ENCODE assay signal across 8 cellular contexts in genomic region chr12:109999983-110000505, GRCh38. TPM values are rescaled to one million over a fixed set of nuclear protein-coding genes. Genes with fewer than 3 reads are reported as not detected.
DNase-seq lines count a peak whose midpoint lies in the region; ATAC-seq and TF ChIP-seq lines count a peak whose summit lies in the region.

No MANE protein-coding gene starts in this region.

- peak overlapping the region; percentile 91 for H3K27ac Mint-ChIP-seq in T-helper 1 cell treated with Interleukin-12 subunit alpha and Interleukin-12 subunit beta and Interleukin-4 antibody, amounts not matched to agents 30 μg/mL and 1 μg/mL, for 36 hours

- intact Hi-C loops in dorsolateral prefrontal cortex (cut with DNase I) = loop anchor here (5.0 to 10.0 kb wide), 3 partner anchors 37 to 285 kb away; partner anchors contain the start of genes TCHP (in 2 of the 2) and FAM222A (in 1 of the 2)

- ATAC-seq in GM21367 (IDR thresholded peaks at IDR 0.05; ENCODE audit: unreplicated experiment) = no peak

- peak overlapping the region; percentile 82 for H3K9ac ChIP-seq in mucosa of stomach (ENCODE audit: low read length)

- H3K9me3 ChIP-seq in mucosa of stomach (ENCODE audit: control insufficient read depth, low read length) = no peaks in the 10 kb centered on the region

- H3K4me3 Mint-ChIP-seq in T-helper 1 cell treated with Interleukin-12 subunit alpha and Interleukin-12 subunit beta and Interleukin-4 antibody, amounts not matched to agents 30 μg/mL and 1 μg/mL, for 36 hours = peak overlapping the region; percentile 98

- H3K36me3 Mint-ChIP-seq in T-helper 1 cell treated with Interleukin-12 subunit alpha and Interleukin-12 subunit beta and Interleukin-4 antibody, amounts not matched to agents 30 μg/mL and 1 μg/mL, for 36 hours (ENCODE audit: low read depth) = peaks cover 11% of the 10 kb centered on the region

- H3K27me3 Mint-ChIP-seq in T-helper 1 cell treated with Interleukin-12 subunit alpha and Interleukin-12 subunit beta and Interleukin-4 antibody, amounts not matched to agents 30 μg/mL and 1 μg/mL, for 36 hours (ENCODE audit: low read depth) = no peaks in the 10 kb centered on the region

- TF ChIP-seq CTCF in dorsolateral prefrontal cortex (IDR thresholded peaks at IDR 0.05 in 54 of 56, conservative IDR thresholded peaks at IDR 0.05 in 2 of 56; ENCODE audit: low read depth in 1 of 56, partially characterized antibody in 56 of 56) = no peak

- no peaks in the 10 kb centered on the region for H3K36me3 ChIP-seq in mucosa of stomach (ENCODE audit: control insufficient read depth, insufficient read depth, low read length)

- H3K4me1 ChIP-seq in mucosa of stomach (ENCODE audit: control insufficient read depth, insufficient read depth, low read length) = peaks cover 20% of the 10 kb centered on the region

- H3K4me3 ChIP-seq in dorsolateral prefrontal cortex (peak overlapping the region; percentile 70 to 99 (median 91)), mucosa of stomach (ENCODE audit: low read length) (peak overlapping the region; percentile 77)

- peaks cover 42% of the 10 kb centered on the region for H3K4me1 Mint-ChIP-seq in T-helper 1 cell treated with Interleukin-12 subunit alpha and Interleukin-12 subunit beta and Interleukin-4 antibody, amounts not matched to agents 30 μg/mL and 1 μg/mL, for 36 hours (ENCODE audit: low read depth)

- H3K9me3 Mint-ChIP-seq in T-helper 1 cell treated with Interleukin-12 subunit alpha and Interleukin-12 subunit beta and Interleukin-4 antibody, amounts not matched to agents 30 μg/mL and 1 μg/mL, for 36 hours = no peaks in the 10 kb centered on the region

- peak overlapping the region in 43 of 59 donors; percentile 6 to 94 (median 88) for H3K27ac ChIP-seq in dorsolateral prefrontal cortex

- no peak for DNase-seq in T-helper 1 cell
- peak; percentile 62 for DNase-seq in RKO (ENCODE audit: low spot score)
- DNase-seq in dorsolateral prefrontal cortex = no peak
- DNase-seq in NCI-H1436 treated with DMSO at 0.1 percent for 48 hours (lab: John Stamatoyannopoulos, UW) = no peak
- no peak for DNase-seq in NCI-H2081 treated with DMSO at 0.1 percent for 48 hours (lab: John Stamatoyannopoulos, UW)

- H3K27me3 ChIP-seq in dorsolateral prefrontal cortex (no peaks in the 10 kb centered on the region), mucosa of stomach (ENCODE audit: control insufficient read depth, insufficient read depth, low read length) (no peaks in the 10 kb centered on the region)

RNA-seq across cellular contexts. Expression of gene ANKRD13A, which starts 0.8 kb away (rescaled TPM):
- 10 to 100 TPM; 21.4 to 70.9 (median 41.3) TPM for total RNA-seq in dorsolateral prefrontal cortex

RNA-seq across cellular contexts. Expression of gene GIT2, which starts 3.9 kb away (rescaled TPM):
- 100 to 1,000 TPM in 4 of 120 experiments, 10 to 100 TPM in 116; 54.2 to 101 (median 79.0) TPM for total RNA-seq in dorsolateral prefrontal cortex

RNA-seq across cellular contexts. Expression of gene C12orf76, which starts 48.3 kb away (rescaled TPM):
- total RNA-seq in dorsolateral prefrontal cortex = 100 to 1,000 TPM in 71 of 120 experiments, 10 to 100 TPM in 49; 66.2 to 164 (median 106) TPM
